ENCODE assay signal across 16 cellular contexts in genomic region chr7:115387168-115387567, GRCh38.
"Had no signal": no experiment of that assay in that cellular context is flagged by ENCODE, and none has a peak within 500 bp of the region (broad histone marks: within the 10 kb centered on the region; RNA-seq: fewer than 3 reads in every experiment).

No MANE protein-coding gene starts in this region.

- H3K36me3 ChIP-seq: lower lobe of right lung, sigmoid colon had no signal

- H3K27ac ChIP-seq: lower lobe of right lung, sigmoid colon, testis had no signal

- H3K4me3 ChIP-seq: lower lobe of right lung, sigmoid colon, testis had no signal

- H3K9me3 ChIP-seq: lower lobe of right lung, sigmoid colon, testis had no signal

- H3K4me1 ChIP-seq: lower lobe of right lung, sigmoid colon, testis had no signal

- H3K27me3 ChIP-seq: sigmoid colon, testis had no signal

- DNase-seq: activated B cell treated with CpG ODN at 0.5 μM for 24 hours; activated CD4-positive, alpha-beta memory T cell treated with anti-CD3 and anti-CD28 coated beads, Interleukin-2, amount 10 ng/mL, durations not matched to agents 7 days and 5 days; activated CD4-positive, alpha-beta T cell treated with anti-CD3 and anti-CD28 coated beads for 48 hours; activated CD8-positive, alpha-beta memory T cell treated with anti-CD3 and anti-CD28 coated beads, Interleukin-2, amount 10 ng/mL, durations not matched to agents 7 days and 5 days; activated naive CD8-positive, alpha-beta T cell treated with anti-CD3 and anti-CD28 coated beads for 36 hours; amygdala; foreskin fibroblast; left cardiac atrium; lower lobe of right lung; occipital lobe; posterior cingulate gyrus; sigmoid colon; stimulated activated CD4-positive, alpha-beta T cell treated with anti-CD3 and anti-CD28 coated beads, Interleukin-4, amount 100 ng/mL, for 24 hours; testis had no signal

- ATAC-seq: activated CD8-positive, alpha-beta memory T cell treated with anti-CD3 and anti-CD28 coated beads, Interleukin-2, amount 10 ng/mL, durations not matched to agents 7 days and 5 days; left cardiac atrium; lower lobe of right lung; natural killer cell treated with Interleukin-12 subunit alpha and Interleukin-12 subunit beta and Interleukin-15 and Interleukin-18, amount 100 ng/mL, for 72 hours; stimulated activated memory B cell treated with anti-CD40 and anti-IgM and Interleukin-4, amounts not matched to agents 10 μg/mL and 1 μg/mL and 100 μg/mL, for 72 hours had no signal
